18 cellular contexts compared by ENCODE assay signal in the genomic region with DNA sequence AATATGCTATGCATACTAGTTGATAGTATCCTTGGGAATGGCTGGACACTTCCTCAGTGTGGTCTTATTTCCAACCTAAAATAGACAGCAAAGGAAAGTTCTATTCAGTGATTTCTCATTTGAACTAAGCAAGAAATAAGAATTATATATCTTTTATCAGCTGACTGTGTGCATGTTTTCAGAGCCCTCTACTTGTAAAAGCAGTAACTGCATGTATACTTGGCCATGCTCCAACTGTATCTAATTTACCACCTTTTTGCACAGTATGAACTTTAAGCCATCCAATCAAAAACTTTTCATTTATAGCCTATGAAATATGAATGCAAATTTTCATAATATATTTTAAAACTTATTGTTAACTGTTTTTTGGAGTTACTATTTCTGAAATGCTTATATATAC.
DNase-seq lines count a peak whose midpoint lies in the region; ATAC-seq and TF ChIP-seq lines count a peak whose summit lies in the region.
"Had no signal": no experiment of that assay in that cellular context is flagged by ENCODE, and none has a peak within 500 bp of the region (broad histone marks: within the 10 kb centered on the region; RNA-seq: fewer than 3 reads in every experiment).

No MANE protein-coding gene starts in this region.

- H3K36me3 ChIP-seq in BE2C: no peaks in the 10 kb centered on the region
- H3K36me3 ChIP-seq: ascending aorta, HAP-1, left lung, right lobe of liver had no signal

- ATAC-seq in GM18520 (IDR thresholded peaks at IDR 0.05; ENCODE audit: unreplicated experiment): no peak
- ATAC-seq: left lung, right lobe of liver had no signal

- no peaks in the 10 kb centered on the region for H3K4me1 ChIP-seq in BE2C
- H3K4me1 ChIP-seq: ascending aorta, left lung, right lobe of liver had no signal

- no peaks in the 10 kb centered on the region for H3K27me3 Mint-ChIP-seq in activated naive CD8-positive, alpha-beta T cell treated with anti-CD3 and anti-CD28 coated beads for 36 hours

- TF ChIP-seq CTCF in BE2C (IDR thresholded peaks at IDR 0.05; ENCODE audit: low read depth, low read length) (peak; percentile 48), VCaP (conservative IDR thresholded peaks at IDR 0.05) (peak; percentile 38; the same call in 1 of the 2 replicates), fibroblast of villous mesenchyme (IDR thresholded peaks at IDR 0.05; ENCODE audit: insufficient read depth, low read depth, low read length) (peak; percentile 3)

- H3K4me3 ChIP-seq in BE2C (ENCODE audit: low read depth, low read length) (no peak overlapping the region), fibroblast of villous mesenchyme (ENCODE audit: low read depth, low read length) (no peak overlapping the region)
- no peak overlapping the region for H3K4me3 ChIP-seq in Jurkat, Clone E6-1 (ENCODE audit: low read length)
- H3K4me3 ChIP-seq: ascending aorta, HAP-1, left lung, right lobe of liver had no signal

- no peaks in the 10 kb centered on the region for H3K9me3 Mint-ChIP-seq in activated naive CD8-positive, alpha-beta T cell treated with anti-CD3 and anti-CD28 coated beads for 36 hours

- no peaks in the 10 kb centered on the region for H3K9me3 ChIP-seq in BE2C
- H3K9me3 ChIP-seq: ascending aorta, HAP-1, left lung, right lobe of liver had no signal

- DNase-seq in BE2C (no peak), fibroblast of villous mesenchyme (ENCODE audit: low read depth) (no peak), NCI-H187 (lab: John Stamatoyannopoulos, UW) (no peak)
- peak; percentile 43 for DNase-seq in Jurkat, Clone E6-1 (ENCODE audit: low read depth, low spot score)
- no peak for DNase-seq in activated naive CD8-positive, alpha-beta T cell treated with anti-CD3 and anti-CD28 coated beads for 36 hours
- no peak for DNase-seq in stimulated activated CD4-positive, alpha-beta T cell treated with anti-CD3 and anti-CD28 coated beads, Interleukin-4, amount 100 ng/mL, for 4 hours
- DNase-seq: C1 segment of cervical spinal cord; effector CD8-positive, alpha-beta T cell; GDM1; hippocampal formation; left lung; naive B cell; NK-92 treated with Interleukin-12 subunit alpha and Interleukin-12 subunit beta, amount 100 ng/mL, for 24 hours; right lobe of liver had no signal

- no peaks in the 10 kb centered on the region for H3K4me1 Mint-ChIP-seq in activated naive CD8-positive, alpha-beta T cell treated with anti-CD3 and anti-CD28 coated beads for 36 hours
- H3K4me1 Mint-ChIP-seq: naive B cell had no signal

- H3K4me3 Mint-ChIP-seq in activated naive CD8-positive, alpha-beta T cell treated with anti-CD3 and anti-CD28 coated beads for 36 hours: no peak overlapping the region
- H3K4me3 Mint-ChIP-seq: naive B cell had no signal

- no peaks in the 10 kb centered on the region for H3K36me3 Mint-ChIP-seq in activated naive CD8-positive, alpha-beta T cell treated with anti-CD3 and anti-CD28 coated beads for 36 hours
- H3K36me3 Mint-ChIP-seq: naive B cell had no signal

- no peaks in the 10 kb centered on the region for H3K27me3 ChIP-seq in BE2C
- H3K27me3 ChIP-seq: ascending aorta, left lung, right lobe of liver had no signal

- no peak overlapping the region for H3K27ac ChIP-seq in VCaP
- H3K27ac ChIP-seq: ascending aorta, left lung, right lobe of liver had no signal

- H3K27ac Mint-ChIP-seq in activated naive CD8-positive, alpha-beta T cell treated with anti-CD3 and anti-CD28 coated beads for 36 hours: no peak overlapping the region
- H3K27ac Mint-ChIP-seq: naive B cell had no signal
